8 cellular contexts compared by ENCODE assay signal in genomic region chr3:111859061-111859973, GRCh38. TPM values are rescaled to one million over a fixed set of nuclear protein-coding genes. Genes with fewer than 3 reads are reported as not detected.
DNase-seq lines count a peak whose midpoint lies in the region; ATAC-seq and TF ChIP-seq lines count a peak whose summit lies in the region.

TSS of gene PHLDB2 (plus strand) at chr3:111859265. CDS start at chr3:111884078, 24,813 bp downstream.

- CTCF ChIA-PET in AG04449 (lab: Yijun Ruan, JAX): interaction anchor here (0.7 to 16.8 kb wide), 31 partner anchors 8 to 190 kb away, joined by 3 to 408 read pairs (median 4); no protein-coding TSS in a partner anchor

- TF ChIP-seq CTCF in AG04449 (IDR thresholded peaks at IDR 0.05; ENCODE audit: insufficient read depth, low read length, missing control alignments): no peak

- H3K27ac ChIP-seq in caudate nucleus (ENCODE audit: low read depth, low read length): peak within 1 kb of the TSS; percentile 52

- ATAC-seq in GM19372 (IDR thresholded peaks at IDR 0.05; ENCODE audit: low read depth, unreplicated experiment): peak; percentile 33
- peak; percentile 52 to 69 for ATAC-seq in activated CD4-positive, CD25-positive, alpha-beta regulatory T cell treated with anti-CD3 and anti-CD28 coated beads, Interleukin-2, amount 50 U/mL, for 24 hours

- DNase-seq in AG04449 (ENCODE audit: low read depth, low spot score) (no peak), NCI-H1105 treated with DMSO at 0.1 percent for 48 hours (lab: John Stamatoyannopoulos, UW) (peak; percentile 69), caudate nucleus (lab: John Stamatoyannopoulos, UW) (peak in 7 of 61 donors; percentile 1 to 59 (median 12)), kidney glomerular epithelial cell (lab: John Stamatoyannopoulos, UW) (peak; percentile 63), cerebellum (ENCODE audit: low spot score) (no peak)
- peak; percentile 49 to 53 for DNase-seq in stimulated activated CD4-positive, alpha-beta T cell treated with anti-CD3 and anti-CD28 coated beads, Interleukin-2, amount 100 ng/mL, for 24 hours

- H3K4me3 ChIP-seq in AG04449 (ENCODE audit: low read depth, low read length): peak within 1 kb of the TSS; percentile 81

- POLR2A ChIA-PET in AG04449 (lab: Yijun Ruan, JAX): interaction anchor here (0.6 to 1.8 kb wide), 10 partner anchors 11 to 174 kb away, joined by 3 to 14 read pairs (median 4); no protein-coding TSS in a partner anchor

RNA-seq across cellular contexts. Expression of gene PHLDB2, which starts in this region (rescaled TPM):
- total RNA-seq in cerebellum: 9.1 TPM

Comparison
In these comparisons a context has a peak if more than half of its experiments do, and no peak if none do; other contexts are left out.
1. DNase-seq: peak in NCI-H1105 treated with DMSO at 0.1 percent for 48 hours (single experiment), kidney glomerular epithelial cell (single experiment) and stimulated activated CD4-positive, alpha-beta T cell treated with anti-CD3 and anti-CD28 coated beads, Interleukin-2, amount 100 ng/mL, for 24 hours (2 of 2); none in AG04449 (single experiment) and cerebellum (single experiment).